In genomic region chr12:28855761-28856160, GRCh38 we compare ENCODE assay signal across 27 cellular contexts.
"Had no signal": no experiment of that assay in that cellular context is flagged by ENCODE, and none has a peak within 500 bp of the region (broad histone marks: within the 10 kb centered on the region; RNA-seq: fewer than 3 reads in every experiment).

No MANE protein-coding gene starts in this region.

- H3K9me3 Mint-ChIP-seq: activated CD4-positive, alpha-beta memory T cell treated with anti-CD3 and anti-CD28 coated beads for 36 hours; activated naive CD8-positive, alpha-beta T cell treated with anti-CD3 and anti-CD28 coated beads for 36 hours; stimulated activated naive B cell treated with anti-CD40 and anti-IgM and Interleukin-4, amounts not matched to agents 10 μg/mL and 1 μg/mL and 100 μg/mL, for 72 hours; T-helper 1 cell treated with Interleukin-12 subunit alpha and Interleukin-12 subunit beta and Interleukin-4 antibody, amounts not matched to agents 30 μg/mL and 1 μg/mL, for 36 hours had no signal

- H3K27me3 Mint-ChIP-seq: activated CD4-positive, alpha-beta memory T cell treated with anti-CD3 and anti-CD28 coated beads for 36 hours; stimulated activated naive B cell treated with anti-CD40 and anti-IgM and Interleukin-4, amounts not matched to agents 10 μg/mL and 1 μg/mL and 100 μg/mL, for 72 hours had no signal

- H3K27ac Mint-ChIP-seq: activated CD4-positive, alpha-beta memory T cell treated with anti-CD3 and anti-CD28 coated beads for 36 hours; activated naive CD8-positive, alpha-beta T cell treated with anti-CD3 and anti-CD28 coated beads for 36 hours; natural killer cell; stimulated activated naive B cell treated with anti-CD40 and anti-IgM and Interleukin-4, amounts not matched to agents 10 μg/mL and 1 μg/mL and 100 μg/mL, for 72 hours; T-helper 1 cell treated with Interleukin-12 subunit alpha and Interleukin-12 subunit beta and Interleukin-4 antibody, amounts not matched to agents 30 μg/mL and 1 μg/mL, for 36 hours had no signal

- H3K27ac ChIP-seq: body of pancreas, gastroesophageal sphincter, heart left ventricle, sigmoid colon, transverse colon had no signal

- H3K4me1 Mint-ChIP-seq: activated naive CD8-positive, alpha-beta T cell treated with anti-CD3 and anti-CD28 coated beads for 36 hours; natural killer cell; stimulated activated naive B cell treated with anti-CD40 and anti-IgM and Interleukin-4, amounts not matched to agents 10 μg/mL and 1 μg/mL and 100 μg/mL, for 72 hours had no signal

- H3K36me3 Mint-ChIP-seq: activated CD4-positive, alpha-beta memory T cell treated with anti-CD3 and anti-CD28 coated beads for 36 hours; activated naive CD8-positive, alpha-beta T cell treated with anti-CD3 and anti-CD28 coated beads for 36 hours; natural killer cell; stimulated activated naive B cell treated with anti-CD40 and anti-IgM and Interleukin-4, amounts not matched to agents 10 μg/mL and 1 μg/mL and 100 μg/mL, for 72 hours had no signal

- H3K9me3 ChIP-seq: body of pancreas, gastroesophageal sphincter, heart left ventricle, sigmoid colon, transverse colon had no signal

- H3K4me3 Mint-ChIP-seq: activated CD4-positive, alpha-beta memory T cell treated with anti-CD3 and anti-CD28 coated beads for 36 hours; activated naive CD8-positive, alpha-beta T cell treated with anti-CD3 and anti-CD28 coated beads for 36 hours; natural killer cell; stimulated activated naive B cell treated with anti-CD40 and anti-IgM and Interleukin-4, amounts not matched to agents 10 μg/mL and 1 μg/mL and 100 μg/mL, for 72 hours; T-helper 1 cell treated with Interleukin-12 subunit alpha and Interleukin-12 subunit beta and Interleukin-4 antibody, amounts not matched to agents 30 μg/mL and 1 μg/mL, for 36 hours had no signal

- H3K4me3 ChIP-seq: body of pancreas, gastroesophageal sphincter, heart left ventricle, sigmoid colon, transverse colon had no signal

- H3K27me3 ChIP-seq: body of pancreas, gastroesophageal sphincter, heart left ventricle, sigmoid colon, transverse colon had no signal

- ATAC-seq: body of pancreas; esophagus mucosa; gastroesophageal sphincter; heart left ventricle; left ventricle myocardium superior; natural killer cell; stimulated activated naive B cell treated with anti-CD40 and anti-IgM and Interleukin-4, amounts not matched to agents 10 μg/mL and 1 μg/mL and 100 μg/mL, for 72 hours had no signal

- H3K4me1 ChIP-seq: body of pancreas, gastroesophageal sphincter, heart left ventricle, sigmoid colon, transverse colon had no signal

- H3K36me3 ChIP-seq: gastroesophageal sphincter, heart left ventricle, sigmoid colon, transverse colon had no signal

- DNase-seq: activated CD4-positive, alpha-beta memory T cell treated with anti-CD3 and anti-CD28 coated beads for 36 hours; activated CD4-positive, alpha-beta T cell treated with anti-CD3 and anti-CD28 coated beads for 48 hours; activated CD4-positive, CD25-positive, alpha-beta regulatory T cell; activated naive CD4-positive, alpha-beta T cell treated with Interleukin-2 at 50 U/mL for 16 hours; activated naive CD8-positive, alpha-beta T cell treated with anti-CD3 and anti-CD28 coated beads for 36 hours; activated T-cell treated with anti-CD3 and anti-CD28 coated beads, Interleukin-2, amount 50 U/mL, for 48 hours; amygdala; body of pancreas; caudate nucleus; effector memory CD4-positive, alpha-beta T cell; heart left ventricle; left ventricle myocardium superior; mammary epithelial cell; midbrain; natural killer cell; occipital lobe; sigmoid colon; stimulated activated CD4-positive, alpha-beta T cell treated with anti-CD3 and anti-CD28 coated beads, Interleukin-2, amount 100 ng/mL, for 48 hours; stimulated activated CD8-positive, alpha-beta memory T cell treated with anti-CD3 and anti-CD28 coated beads, Interleukin-4, amount 100 ng/mL, for 48 hours; stimulated activated naive B cell treated with anti-CD40 and anti-IgM and Interleukin-4, amounts not matched to agents 10 μg/mL and 1 μg/mL and 100 μg/mL, for 72 hours; T1000; transverse colon had no signal

- FAIRE-seq: endothelial cell of umbilical vein, islet of Langerhans had no signal
